In the genomic region with DNA sequence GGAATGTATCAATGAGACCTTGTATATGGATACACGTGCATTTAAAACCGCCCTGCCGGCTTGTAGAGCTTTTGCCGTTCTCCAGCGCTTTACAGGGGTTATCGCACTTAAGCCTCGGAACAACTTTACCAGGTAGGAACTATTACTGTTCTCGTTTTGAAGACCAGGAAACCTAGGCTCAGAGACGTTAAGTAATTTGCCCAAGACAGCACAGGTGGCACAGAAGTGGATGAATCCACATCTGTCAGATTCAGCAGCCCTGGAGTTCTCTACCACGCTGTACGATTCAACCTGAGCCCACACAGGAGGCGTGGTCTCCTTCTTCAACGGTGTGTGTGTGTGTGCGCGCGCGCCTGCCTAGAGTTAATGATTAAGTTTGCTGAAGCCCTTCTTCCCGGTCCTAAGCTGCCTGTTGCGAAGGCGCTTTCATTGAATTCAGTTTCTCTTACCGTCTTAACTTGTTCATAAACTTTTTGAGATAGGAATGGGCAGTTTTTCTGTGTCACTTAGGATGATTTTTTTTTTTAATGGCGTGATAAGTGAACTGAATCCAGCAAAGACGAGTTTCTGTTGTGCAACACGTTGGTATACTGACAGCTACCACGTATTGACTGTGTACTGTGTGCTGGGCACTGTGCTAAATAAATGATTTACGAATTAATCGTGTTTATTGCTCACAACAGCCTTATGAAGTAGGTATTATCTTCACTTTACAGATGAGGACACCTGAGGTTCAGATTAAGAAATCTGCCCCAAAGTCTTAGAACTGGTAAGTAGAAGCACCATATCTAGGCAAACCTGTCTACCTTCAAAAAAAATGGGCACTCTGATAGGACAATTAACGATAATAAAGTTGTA, we compare ENCODE assay signal across 8 cellular contexts.
DNase-seq lines count a peak whose midpoint lies in the region; ATAC-seq, FAIRE-seq and TF ChIP-seq lines count a peak whose summit lies in the region.

No MANE protein-coding gene starts in this region.

- H3K27ac Mint-ChIP-seq in Calu3 (ENCODE audit: unreplicated experiment) (peak overlapping the region; percentile 91), naive B cell (peak overlapping the region; percentile 98 to 100 (median 99))

- H3K4me1 Mint-ChIP-seq in Calu3 (ENCODE audit: low read depth, unreplicated experiment) = no peaks in the 10 kb centered on the region
- H3K4me1 Mint-ChIP-seq in naive B cell = peaks cover 27 to 74% (median 32%) of the 10 kb centered on the region in 3 donors

- H3K4me3 ChIP-seq in NT2/D1 (ENCODE audit: insufficient read length, low read depth) (peak overlapping the region; percentile 51), epithelial cell of proximal tubule (ENCODE audit: low read depth, low read length) (peak overlapping the region; percentile 63)

- H3K4me3 Mint-ChIP-seq in Calu3 (ENCODE audit: low read depth, unreplicated experiment) (peak overlapping the region; percentile 80), naive B cell (peak overlapping the region; percentile 93 to 100 (median 100))

- H3K9me3 Mint-ChIP-seq in Calu3 (ENCODE audit: low read depth, unreplicated experiment) (no peaks in the 10 kb centered on the region), naive B cell (no peaks in the 10 kb centered on the region)

- no peaks in the 10 kb centered on the region for H3K9me3 ChIP-seq in NT2/D1 (ENCODE audit: insufficient read depth, low read length)

- no peaks in the 10 kb centered on the region for H3K4me1 ChIP-seq in NT2/D1 (ENCODE audit: insufficient read depth, insufficient read length)

- CTCF ChIA-PET in Calu3 (lab: Charles Lee) = interaction anchor here (0.6 to 0.9 kb wide), 3 partner anchors 9 to 1074 kb away, joined by 3 read pairs; no protein-coding TSS in a partner anchor

- peak; percentile 52 for ATAC-seq in GM21381 (IDR thresholded peaks at IDR 0.05; ENCODE audit: unreplicated experiment)
- peak; percentile 60 to 63 for ATAC-seq in naive B cell (ENCODE audit: low read depth in 2 of 2)
- peak; percentile 79 for ATAC-seq in stimulated activated naive CD8-positive, alpha-beta T cell treated with anti-CD3 and anti-CD28 coated beads, Interleukin-15, Interleukin-2, amounts not matched to agents 100 U/mL and 50 U/mL, for 24 hours

- intact Hi-C loops in Calu3 (cut with micrococcal nuclease; ENCODE audit: unreplicated experiment) = loop anchor here (5.0 kb wide), 3 partner anchors 40 to 285 kb away; a partner anchor contains a TSS

- no peaks in the 10 kb centered on the region for H3K27me3 Mint-ChIP-seq in Calu3 (ENCODE audit: unreplicated experiment)
- H3K27me3 Mint-ChIP-seq in naive B cell = no peaks in the 10 kb centered on the region

- TF ChIP-seq CTCF in Calu3 (IDR thresholded peaks at IDR 0.05; ENCODE audit: unreplicated experiment) = no peak
- TF ChIP-seq CTCF in epithelial cell of proximal tubule (conservative IDR thresholded peaks at IDR 0.05; ENCODE audit: low read depth, low read length) = no peak

- H3K27me3 ChIP-seq in NT2/D1 (ENCODE audit: insufficient read depth, insufficient read length) = no peaks in the 10 kb centered on the region

- peak overlapping the region; percentile 64 for H3K9ac ChIP-seq in NT2/D1 (ENCODE audit: insufficient read length, low read depth)

- TSS peak; percentile 65 for BruUV-seq in Calu3 (replicated peaks; lab: Mats Ljungman, UMichigan)

- peak; percentile 78 for DNase-seq in Calu3
- DNase-seq in HTR-8/SVneo (ENCODE audit: insufficient read length, low spot score) = peak; percentile 48
- no peak for DNase-seq in NT2/D1 (ENCODE audit: low read depth, low spot score)
- peak; percentile 49 for DNase-seq in activated CD8-positive, alpha-beta memory T cell treated with anti-CD3 and anti-CD28 coated beads, Interleukin-2, amount 50 U/mL, for 24 hours (ENCODE audit: extremely low read depth)
- peak; percentile 78 for DNase-seq in epithelial cell of proximal tubule (ENCODE audit: low read depth)
- DNase-seq in naive B cell = peak; percentile 70
- DNase-seq in stimulated activated naive CD8-positive, alpha-beta T cell treated with anti-CD3 and anti-CD28 coated beads, Interleukin-15, Interleukin-2, amounts not matched to agents 100 U/mL and 50 U/mL, for 24 hours = peak; percentile 78

- FAIRE-seq in HTR-8/SVneo (lab: Jason Lieb, UNC) = peak; percentile 13

- H3K36me3 ChIP-seq in NT2/D1 (ENCODE audit: insufficient read depth, insufficient read length, low read length) = no peaks in the 10 kb centered on the region

- peaks cover 49% of the 10 kb centered on the region for H3K36me3 Mint-ChIP-seq in Calu3 (ENCODE audit: insufficient read depth, unreplicated experiment)
- peaks cover 0 to 9% of the 10 kb centered on the region in 2 donors for H3K36me3 Mint-ChIP-seq in naive B cell
